17 cellular contexts compared by ENCODE assay signal in genomic region chrX:20383487-20383886, GRCh38.
DNase-seq lines count a peak whose midpoint lies in the region; TF ChIP-seq lines count a peak whose summit lies in the region.
"Had no signal": no experiment of that assay in that cellular context is flagged by ENCODE, and none has a peak within 500 bp of the region (broad histone marks: within the 10 kb centered on the region; RNA-seq: fewer than 3 reads in every experiment).

No MANE protein-coding gene starts in this region.

- no peak overlapping the region for H3K4me3 Mint-ChIP-seq in Caco-2 (ENCODE audit: unreplicated experiment)
- H3K4me3 Mint-ChIP-seq in activated T-cell treated with anti-CD3 and anti-CD28 coated beads, Interleukin-2, amount 50 U/mL, for 24 hours, result no peak overlapping the region
- H3K4me3 Mint-ChIP-seq in CD8-positive, alpha-beta memory T cell, result no peak overlapping the region
- H3K4me3 Mint-ChIP-seq: CD14-positive monocyte, GM23338, HFFc6 had no signal

- peaks cover 34% of the 10 kb centered on the region for H3K4me1 Mint-ChIP-seq in Caco-2 (ENCODE audit: low read depth, unreplicated experiment)
- peaks cover 20% of the 10 kb centered on the region for H3K4me1 Mint-ChIP-seq in activated T-cell treated with anti-CD3 and anti-CD28 coated beads, Interleukin-2, amount 50 U/mL, for 24 hours (ENCODE audit: low read depth)
- peaks cover 10 to 19% (median 15%) of the 10 kb centered on the region in 3 donors for H3K4me1 Mint-ChIP-seq in CD8-positive, alpha-beta memory T cell
- H3K4me1 Mint-ChIP-seq: GM23338 had no signal

- peaks cover 28% of the 10 kb centered on the region for H3K4me1 ChIP-seq in Caco-2
- no peaks in the 10 kb centered on the region for H3K4me1 ChIP-seq in hepatocyte (ENCODE audit: insufficient read depth)
- H3K4me1 ChIP-seq in CD8-positive, alpha-beta memory T cell (ENCODE audit: insufficient read depth, low read length), result peaks cover 5% of the 10 kb centered on the region

- H4K20me1 ChIP-seq in hepatocyte (ENCODE audit: insufficient read depth, poor library complexity, severe bottlenecking), result no peaks in the 10 kb centered on the region

- H2AFZ ChIP-seq in hepatocyte, result no peak overlapping the region
- H2AFZ ChIP-seq: GM23338 had no signal

- H3K79me2 ChIP-seq in hepatocyte, result no peaks in the 10 kb centered on the region

- H3K36me3 ChIP-seq in Caco-2 (ENCODE audit: control insufficient read depth, insufficient read depth, low read length) (no peaks in the 10 kb centered on the region), hepatocyte (replicated peaks; ENCODE audit: insufficient read depth, low read depth) (no peaks in the 10 kb centered on the region)
- no peaks in the 10 kb centered on the region for H3K36me3 ChIP-seq in CD8-positive, alpha-beta memory T cell (ENCODE audit: insufficient read depth, low read length)

- H3K9me3 Mint-ChIP-seq in Caco-2 (ENCODE audit: unreplicated experiment), result no peaks in the 10 kb centered on the region
- no peaks in the 10 kb centered on the region for H3K9me3 Mint-ChIP-seq in activated T-cell treated with anti-CD3 and anti-CD28 coated beads, Interleukin-2, amount 50 U/mL, for 24 hours
- H3K9me3 Mint-ChIP-seq in CD8-positive, alpha-beta memory T cell, result peaks cover 0 to 4% (median 0%) of the 10 kb centered on the region in 5 donors
- H3K9me3 Mint-ChIP-seq: GM23338, HFFc6 had no signal

- H3K27me3 Mint-ChIP-seq in Caco-2 (ENCODE audit: insufficient read depth, unreplicated experiment), result no peaks in the 10 kb centered on the region
- peaks cover 14% of the 10 kb centered on the region for H3K27me3 Mint-ChIP-seq in activated T-cell treated with anti-CD3 and anti-CD28 coated beads, Interleukin-2, amount 50 U/mL, for 24 hours
- H3K27me3 Mint-ChIP-seq in CD8-positive, alpha-beta memory T cell, result peaks cover 0 to 4% of the 10 kb centered on the region in 2 donors

- DNase-seq in NCI-H510A treated with DMSO at 0.1 percent for 48 hours (lab: John Stamatoyannopoulos, UW) (peak; percentile 7), NCI-H510A (lab: John Stamatoyannopoulos, UW) (no peak), Caco-2 (peak; percentile 27 to 61), NCI-H146 treated with DMSO at 0.1 percent for 48 hours (lab: John Stamatoyannopoulos, UW; ENCODE audit: unreplicated experiment) (peak; percentile 35), hepatocyte (ENCODE audit: low spot score) (no peak), NCI-H1105 treated with DMSO at 0.1 percent for 48 hours (lab: John Stamatoyannopoulos, UW) (no peak)
- no peak for DNase-seq in activated T-cell treated with anti-CD3 and anti-CD28 coated beads, Interleukin-2, amount 50 U/mL, for 24 hours
- no peak for DNase-seq in CD8-positive, alpha-beta memory T cell
- DNase-seq: HFFc6, NCI-H187, NCI-H2171 treated with DMSO at 0.1 percent for 48 hours, NCI-H524 had no signal

- no peak overlapping the region for H3K4me2 ChIP-seq in hepatocyte
- H3K4me2 ChIP-seq: GM23338, SK-N-SH had no signal

- intact Hi-C loops in Caco-2 (cut with micrococcal nuclease; ENCODE audit: unreplicated experiment), result loop anchor here (2.0 to 5.0 kb wide), 2 partner anchors 21 to 116 kb away; partner anchors contain the start of gene RPS6KA3

- H3K27me3 ChIP-seq in Caco-2 (replicated peaks; ENCODE audit: control insufficient read depth, insufficient read depth, low read length) (no peaks in the 10 kb centered on the region), hepatocyte (no peaks in the 10 kb centered on the region)
- no peaks in the 10 kb centered on the region for H3K27me3 ChIP-seq in CD8-positive, alpha-beta memory T cell (ENCODE audit: insufficient read depth, low read length, poor library complexity, severe bottlenecking)

- peaks cover 6% of the 10 kb centered on the region for H3K36me3 Mint-ChIP-seq in Caco-2 (ENCODE audit: insufficient read depth, unreplicated experiment)
- H3K36me3 Mint-ChIP-seq in activated T-cell treated with anti-CD3 and anti-CD28 coated beads, Interleukin-2, amount 50 U/mL, for 24 hours (ENCODE audit: low read depth), result no peaks in the 10 kb centered on the region
- H3K36me3 Mint-ChIP-seq in CD8-positive, alpha-beta memory T cell, result peaks cover 0 to 2% (median 0%) of the 10 kb centered on the region in 3 donors
- H3K36me3 Mint-ChIP-seq: CD14-positive monocyte had no signal

- no peak for TF ChIP-seq CTCF in Caco-2 (IDR thresholded peaks at IDR 0.05; ENCODE audit: insufficient read depth in 1 of 2, low read depth in 1 of 2, low read length in 1 of 2, severe bottlenecking in 1 of 2, unreplicated experiment in 1 of 2)
- TF ChIP-seq CTCF in hepatocyte (IDR thresholded peaks at IDR 0.05; ENCODE audit: poor library complexity), result no peak

- POLR2A ChIA-PET in Caco-2 (lab: Charles Lee), result no interaction called here
- POLR2A ChIA-PET in CD8-positive, alpha-beta memory T cell (lab: Charles Lee), result no interaction called here

- CTCF ChIA-PET in Caco-2 (lab: Charles Lee), result no interaction called here
- CTCF ChIA-PET in CD8-positive, alpha-beta memory T cell (lab: Charles Lee), result no interaction called here

- peak overlapping the region; percentile 2 for H3K27ac ChIP-seq in hepatocyte
- no peak overlapping the region for H3K27ac ChIP-seq in CD8-positive, alpha-beta memory T cell (ENCODE audit: low read depth, low read length)
- H3K27ac ChIP-seq: RWPE1 had no signal

- no peaks in the 10 kb centered on the region for H3K9me3 ChIP-seq in Caco-2
- H3K9me3 ChIP-seq in hepatocyte (ENCODE audit: low read depth), result no peaks in the 10 kb centered on the region
- no peaks in the 10 kb centered on the region for H3K9me3 ChIP-seq in CD8-positive, alpha-beta memory T cell (ENCODE audit: low read length)
- H3K9me3 ChIP-seq: SK-N-SH had no signal

- H3K4me3 ChIP-seq in Caco-2 (ENCODE audit: low read depth, low read length), result no peak overlapping the region
- H3K4me3 ChIP-seq in hepatocyte, result no peak overlapping the region
- no peak overlapping the region for H3K4me3 ChIP-seq in CD8-positive, alpha-beta memory T cell (ENCODE audit: low read length)
- H3K4me3 ChIP-seq: GM23338, K562 had no signal

- no peak overlapping the region for H3K27ac Mint-ChIP-seq in Caco-2 (ENCODE audit: unreplicated experiment)
- no peak overlapping the region for H3K27ac Mint-ChIP-seq in activated T-cell treated with anti-CD3 and anti-CD28 coated beads, Interleukin-2, amount 50 U/mL, for 24 hours
- peak overlapping the region in 1 of 8 donors; percentile 65 for H3K27ac Mint-ChIP-seq in CD8-positive, alpha-beta memory T cell
- H3K27ac Mint-ChIP-seq: GM23338, HFFc6 had no signal

- 15% methylated on average over 1 of the region's 1 CpG for WGBS in hepatocyte (ENCODE audit: low lambda C conversion rate, missing lambda C conversion rate)

- no TSS peak for BruUV-seq in Caco-2 (replicated peaks; lab: Mats Ljungman, UMichigan)

- no peaks in the 10 kb centered on the region for H3K9me2 ChIP-seq in hepatocyte (replicated peaks; ENCODE audit: insufficient read depth)
- H3K9me2 ChIP-seq: SK-N-SH had no signal

Comparison
In these comparisons a context has a peak if more than half of its experiments do, and no peak if none do; other contexts are left out.
1. DNase-seq: peak in NCI-H510A treated with DMSO at 0.1 percent for 48 hours (single experiment), Caco-2 (2 of 2) and NCI-H146 treated with DMSO at 0.1 percent for 48 hours (single experiment); none in NCI-H510A (single experiment), hepatocyte (single experiment), activated T-cell treated with anti-CD3 and anti-CD28 coated beads, Interleukin-2, amount 50 U/mL, for 24 hours (single experiment), NCI-H1105 treated with DMSO at 0.1 percent for 48 hours (single experiment) and CD8-positive, alpha-beta memory T cell (0 of 5).